8 cellular contexts compared by ENCODE assay signal in the genomic region with DNA sequence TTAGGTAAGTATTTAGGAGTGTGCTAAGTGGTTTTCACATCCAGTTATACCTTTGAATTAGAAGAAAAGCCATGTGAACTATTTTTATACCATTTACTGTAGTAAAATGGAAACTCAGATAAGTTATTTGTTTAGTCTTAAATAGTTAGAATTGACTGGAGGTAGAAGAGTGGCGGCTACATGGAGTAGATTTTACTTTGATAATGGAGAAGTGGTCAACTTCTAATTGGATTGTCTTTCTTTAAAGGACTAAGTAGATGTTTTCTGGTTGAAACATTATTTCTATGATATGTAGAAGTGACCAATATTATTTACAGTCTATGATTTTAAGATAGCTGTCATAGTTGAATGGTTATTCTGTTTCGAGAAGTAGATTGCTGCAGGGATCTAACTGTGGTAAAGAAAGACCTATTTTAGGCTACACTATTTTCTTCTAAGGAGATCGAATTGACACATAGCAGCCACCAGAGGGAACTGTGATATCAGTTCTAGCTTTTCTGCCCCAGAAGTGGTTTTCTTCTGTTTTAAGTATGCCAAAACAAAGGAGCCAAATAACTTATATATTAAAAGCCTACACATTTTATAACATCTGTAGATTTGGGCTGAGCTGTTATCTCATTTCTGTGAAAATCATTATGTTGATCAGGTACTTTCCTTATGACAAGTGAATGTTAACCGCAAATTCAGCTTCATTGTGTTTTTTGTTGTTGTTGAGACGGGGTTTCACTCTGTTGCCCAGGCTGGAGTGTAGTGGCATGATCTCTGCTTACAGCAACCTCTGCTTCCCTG. TPM values are rescaled to one million over a fixed set of nuclear protein-coding genes. Genes with fewer than 3 reads are reported as not detected.
A peak's percentile ranks its signal among the peaks of the same experiment; 100 is the strongest.
DNase-seq lines count a peak whose midpoint lies in the region; ATAC-seq and TF ChIP-seq lines count a peak whose summit lies in the region.

No MANE protein-coding gene starts in this region.

- H3K4me1 ChIP-seq in fibroblast of lung (ENCODE audit: control insufficient read depth, extremely low read depth, insufficient read depth, low read length) (no peaks in the 10 kb centered on the region), parathyroid adenoma (peaks cover under 1% of the 10 kb centered on the region)

- H4K20me1 ChIP-seq in fibroblast of lung (ENCODE audit: control insufficient read depth, extremely low read depth, insufficient read depth, low read length), result no peaks in the 10 kb centered on the region

- H3K4me2 ChIP-seq in fibroblast of lung (ENCODE audit: extremely low read depth, insufficient read depth, low read length) (no peak overlapping the region), parathyroid adenoma (ENCODE audit: low read length) (no peak overlapping the region)

- no peak overlapping the region for H2AFZ ChIP-seq in fibroblast of lung (ENCODE audit: low read length)
- H2AFZ ChIP-seq in parathyroid adenoma, result no peak overlapping the region

- CTCF ChIA-PET in RWPE1 (lab: Yijun Ruan, JAX), result interaction anchor here (0.8 to 1.9 kb wide), 4 partner anchors 9 to 50 kb away, joined by 3 to 11 read pairs (median 6); no protein-coding TSS in a partner anchor

- H3K27ac ChIP-seq in C4-2B (no peak overlapping the region), RWPE1 (no peak overlapping the region), fibroblast of lung (ENCODE audit: insufficient read depth, low read length) (no peak overlapping the region), parathyroid adenoma (no peak overlapping the region)

- peak; percentile 24 for DNase-seq in RWPE1 (ENCODE audit: low spot score)
- peak; percentile 48 to 74 for DNase-seq in fibroblast of lung (ENCODE audit: low read depth in 2 of 2)
- DNase-seq in activated CD4-positive, alpha-beta T cell treated with anti-CD3 and anti-CD28 coated beads for 48 hours, result no peak

- H3K4me3 ChIP-seq in fibroblast of lung (replicated peaks in 1 of 4; ENCODE audit: control extremely low read depth in 1 of 4, insufficient read depth in 1 of 4, low read depth in 3 of 4, low read length in 4 of 4) (no peak overlapping the region), parathyroid adenoma (ENCODE audit: low read depth, low read length) (no peak overlapping the region)

- no peaks in the 10 kb centered on the region for H3K9me3 ChIP-seq in fibroblast of lung (ENCODE audit: control insufficient read depth, insufficient read depth, low read depth, low read length)
- no peaks in the 10 kb centered on the region for H3K9me3 ChIP-seq in parathyroid adenoma (ENCODE audit: control insufficient read depth, low read length)

- ATAC-seq in GM18511 (IDR thresholded peaks at IDR 0.05; ENCODE audit: unreplicated experiment) (peak; percentile 87), HG03139 (IDR thresholded peaks at IDR 0.05; ENCODE audit: unreplicated experiment) (peak; percentile 79), HG02970 (IDR thresholded peaks at IDR 0.05; ENCODE audit: low FRiP score, unreplicated experiment) (no peak)

- H3K27me3 ChIP-seq in fibroblast of lung (ENCODE audit: control insufficient read depth, insufficient read depth, low read length) (no peaks in the 10 kb centered on the region), parathyroid adenoma (ENCODE audit: control insufficient read depth, insufficient read depth, low read length) (no peaks in the 10 kb centered on the region)

- H3K79me2 ChIP-seq in fibroblast of lung (ENCODE audit: control insufficient read depth, insufficient read depth, low read length), result peaks cover 28% of the 10 kb centered on the region
- H3K79me2 ChIP-seq in parathyroid adenoma, result peaks cover 29% of the 10 kb centered on the region

- TF ChIP-seq CTCF in C4-2B (conservative IDR thresholded peaks at IDR 0.05) (peak; percentile 79), RWPE1 (conservative IDR thresholded peaks at IDR 0.05; ENCODE audit: low read depth) (peak; percentile 47), fibroblast of lung (conservative IDR thresholded peaks at IDR 0.05 in 1 of 2, IDR thresholded peaks at IDR 0.05 in 1 of 2; ENCODE audit: low read depth in 1 of 2, low read length in 2 of 2) (peak; percentile 70 to 76), parathyroid adenoma (IDR thresholded peaks at IDR 0.05) (peak; percentile 35)

- H3K9ac ChIP-seq in fibroblast of lung (ENCODE audit: insufficient read depth, low read length) (no peak overlapping the region), parathyroid adenoma (no peak overlapping the region)

- H3K36me3 ChIP-seq in fibroblast of lung (ENCODE audit: control insufficient read depth, insufficient read depth, low read length), result no peaks in the 10 kb centered on the region
- no peaks in the 10 kb centered on the region for H3K36me3 ChIP-seq in parathyroid adenoma (ENCODE audit: control insufficient read depth, insufficient read depth, low read length)

- POLR2A ChIA-PET in RWPE1 (lab: Yijun Ruan, JAX; ENCODE audit: low non-redundant PET), result no interaction called here

RNA-seq across cellular contexts. Expression of a gene that starts 26.1 kb away (rescaled TPM):
- 51.1 and 63.4 TPM in 2 replicates for total RNA-seq in fibroblast of lung
- 21.5 and 37.3 TPM in 2 replicates for polyA plus RNA-seq in fibroblast of lung
- polyA plus RNA-seq in fibroblast of lung (2012), result 13.3 and 27.8 TPM in 2 replicates
- polyA minus RNA-seq in fibroblast of lung (ENCODE audit: low replicate concordance), result 4.4 and 7.6 TPM in 2 replicates
